In genomic region chr4:2364654-2365053, GRCh38 we compare ENCODE assay signal across 8 cellular contexts. TPM values are rescaled to one million over a fixed set of nuclear protein-coding genes. Genes with fewer than 3 reads are reported as not detected.
DNase-seq lines count a peak whose midpoint lies in the region; ATAC-seq and TF ChIP-seq lines count a peak whose summit lies in the region.

No MANE protein-coding gene starts in this region.

- H3K4me3 ChIP-seq in choroid plexus epithelial cell (ENCODE audit: low read depth, low read length), result peak overlapping the region; percentile 56
- H3K4me3 ChIP-seq in muscle layer of duodenum (ENCODE audit: low read depth in 1 of 2, low read length in 2 of 2), result peak overlapping the region; percentile 60 to 71

- no peaks in the 10 kb centered on the region for H3K36me3 ChIP-seq in muscle layer of duodenum (ENCODE audit: control insufficient read depth in 1 of 2, insufficient read depth in 2 of 2, low read length in 2 of 2)

- H3K4me1 ChIP-seq in muscle layer of duodenum (ENCODE audit: control insufficient read depth in 1 of 2, insufficient read depth in 2 of 2, low read length in 2 of 2), result peaks cover 3 to 19% of the 10 kb centered on the region in 2 donors

- peaks cover 0 to 9% of the 10 kb centered on the region in 2 donors for H3K9me3 ChIP-seq in muscle layer of duodenum (ENCODE audit: control insufficient read depth in 1 of 2, low read length in 2 of 2)

- H3K27ac ChIP-seq in muscle layer of duodenum (ENCODE audit: low read length), result no peak overlapping the region

- no peaks in the 10 kb centered on the region for H3K27me3 ChIP-seq in muscle layer of duodenum (ENCODE audit: low read depth, low read length)

- TF ChIP-seq CTCF in AG09319 (IDR thresholded peaks at IDR 0.05; ENCODE audit: low read depth, low read length), result no peak
- TF ChIP-seq CTCF in choroid plexus epithelial cell (conservative IDR thresholded peaks at IDR 0.05; ENCODE audit: low read depth, low read length), result no peak

- DNase-seq in AG09319 (ENCODE audit: extremely low read depth, low read depth), result peak; percentile 27
- peak; percentile 74 for DNase-seq in activated CD4-positive, CD25-positive, alpha-beta regulatory T cell treated with anti-CD3 and anti-CD28 coated beads, Interleukin-2, amount 50 U/mL, for 72 hours
- DNase-seq in choroid plexus epithelial cell (ENCODE audit: low read depth), result peak; percentile 36
- DNase-seq in stimulated activated naive CD4-positive, alpha-beta T cell treated with Interleukin-2 at 50 U/mL for 16 hours (lab: John Stamatoyannopoulos, UW), result peak; percentile 52
- DNase-seq in ureter (ENCODE audit: low spot score), result no peak
- DNase-seq in NCI-H1436 treated with DMSO at 0.1 percent for 48 hours (lab: John Stamatoyannopoulos, UW), result no peak

- ATAC-seq in HG03095 (IDR thresholded peaks at IDR 0.05; ENCODE audit: unreplicated experiment), result no peak

RNA-seq across cellular contexts. Expression of gene ZFYVE28, which starts 53.8 kb away (rescaled TPM):
- 19.8 TPM for total RNA-seq in ureter

RNA-seq across cellular contexts. Expression of gene CFAP99, which starts 54.1 kb away (rescaled TPM):
- total RNA-seq in ureter, result not detected

Comparison
In these comparisons a context has a peak if more than half of its experiments do, and no peak if none do; other contexts are left out.
1. DNase-seq: peak in AG09319 (single experiment), activated CD4-positive, CD25-positive, alpha-beta regulatory T cell treated with anti-CD3 and anti-CD28 coated beads, Interleukin-2, amount 50 U/mL, for 72 hours (single experiment), choroid plexus epithelial cell (single experiment) and stimulated activated naive CD4-positive, alpha-beta T cell treated with Interleukin-2 at 50 U/mL for 16 hours (single experiment); none in ureter (single experiment) and NCI-H1436 treated with DMSO at 0.1 percent for 48 hours (single experiment).